1 cellular context compared by ENCODE assay signal in genomic region chr3:10150987-10151386, GRCh38.
TF ChIP-seq lines count a peak whose summit lies in the region.

No MANE protein-coding gene starts in this region.

TF ChIP-seq in K562, 482 proteins besides CTCF, POLR2A, EP300 and RAD21:
- TF ChIP-seq NFE2 (IDR thresholded peaks at IDR 0.05; ENCODE audit: low read depth) (peak; percentile 23; the same call in 1 of the 2 replicates), MAFG (tag; conservative IDR thresholded peaks at IDR 0.05) (peak; percentile 48; the same call in 1 of the 2 replicates), ZFX (CRISPR knock-in tag; IDR thresholded peaks at IDR 0.05) (no peak), C11orf30 (IDR thresholded peaks at IDR 0.05; ENCODE audit: low read depth) (peak; percentile 84), ZNF316 (IDR thresholded peaks at IDR 0.05) (peak; percentile 79), MAFF (IDR thresholded peaks at IDR 0.05; ENCODE audit: low read length) (peak; percentile 15; the same call in 1 of the 2 replicates), ZNF395 (CRISPR knock-in tag; IDR thresholded peaks at IDR 0.05) (no peak), CCNT2 (IDR thresholded peaks at IDR 0.05; ENCODE audit: borderline replicate concordance, extremely low read depth, insufficient read length, low read depth, low read length) (no peak)
